In genomic region chr6:123518441-123519190, GRCh38 we compare ENCODE assay signal across 25 cellular contexts.
DNase-seq lines count a peak whose midpoint lies in the region; ATAC-seq and TF ChIP-seq lines count a peak whose summit lies in the region.
"Had no signal": no experiment of that assay in that cellular context is flagged by ENCODE, and none has a peak within 500 bp of the region (broad histone marks: within the 10 kb centered on the region; RNA-seq: fewer than 3 reads in every experiment).

No MANE protein-coding gene starts in this region.

- TF ChIP-seq POLR2A in testis (IDR thresholded peaks at IDR 0.05), result no peak

- H3K9ac ChIP-seq in neural progenitor cell, result no peak overlapping the region
- H3K9ac ChIP-seq: SK-N-SH had no signal

- H3K27ac Mint-ChIP-seq in neural progenitor cell (no peak overlapping the region), CD14-positive monocyte (peak overlapping the region in 1 of 7 donors; percentile 6)
- H3K27ac Mint-ChIP-seq: activated CD8-positive, alpha-beta T cell treated with anti-CD3 and anti-CD28 coated beads, Interleukin-2, amount 10 ng/mL, durations not matched to agents 7 days and 5 days; B cell; T-helper 2 cell treated with Interferon-gamma antibody and Interleukin-4, amounts not matched to agents 5 μg/mL and 100 μg/mL, for 36 hours had no signal

- no peaks in the 10 kb centered on the region for H3K27me3 Mint-ChIP-seq in neural progenitor cell (ENCODE audit: insufficient read depth, low read depth)
- no peaks in the 10 kb centered on the region for H3K27me3 Mint-ChIP-seq in CD14-positive monocyte (ENCODE audit: low read depth in 3 of 3)
- H3K27me3 Mint-ChIP-seq: B cell, brain had no signal

- intact Hi-C loops in Right ventricle myocardium superior (cut with DNase I), result no loop called here
- intact Hi-C loops in testis (cut with DNase I; ENCODE audit: low total_unique reads), result no loop called here
- intact Hi-C loops in CD14-positive monocyte (cut with micrococcal nuclease), result no loop called here

- H3K9me3 ChIP-seq in neural progenitor cell (ENCODE audit: low read depth) (no peaks in the 10 kb centered on the region), testis (no peaks in the 10 kb centered on the region)
- H3K9me3 ChIP-seq: Peyer's patch, SK-N-SH had no signal

- 61 to 62% methylated on average over 5 of the region's 5 CpGs for WGBS in testis, 2 donors

- no peaks in the 10 kb centered on the region for H3K36me3 Mint-ChIP-seq in neural progenitor cell
- no peaks in the 10 kb centered on the region for H3K36me3 Mint-ChIP-seq in CD14-positive monocyte
- H3K36me3 Mint-ChIP-seq: brain had no signal

- no peaks in the 10 kb centered on the region for H3K36me3 ChIP-seq in neural progenitor cell
- no peaks in the 10 kb centered on the region for H3K36me3 ChIP-seq in testis (ENCODE audit: low read depth, missing control alignments)
- H3K36me3 ChIP-seq: Peyer's patch had no signal

- H3K4me1 Mint-ChIP-seq in neural progenitor cell, result no peaks in the 10 kb centered on the region
- no peaks in the 10 kb centered on the region for H3K4me1 Mint-ChIP-seq in CD14-positive monocyte
- H3K4me1 Mint-ChIP-seq: B cell had no signal

- H3K4me3 ChIP-seq in neural progenitor cell (no peak overlapping the region), testis (no peak overlapping the region)
- H3K4me3 ChIP-seq: Peyer's patch had no signal

- H3K27ac ChIP-seq in neural progenitor cell, result no peak overlapping the region
- H3K27ac ChIP-seq in testis, result peak overlapping the region; percentile 18 to 44
- H3K27ac ChIP-seq: 22Rv1, Peyer's patch had no signal

- no peaks in the 10 kb centered on the region for H4K20me1 ChIP-seq in neural progenitor cell (ENCODE audit: low read depth)

- H3K9me3 Mint-ChIP-seq in neural progenitor cell, result no peaks in the 10 kb centered on the region
- H3K9me3 Mint-ChIP-seq in CD14-positive monocyte, result peaks cover 0 to 4% (median 0%) of the 10 kb centered on the region in 7 donors

- H3K4me3 Mint-ChIP-seq in neural progenitor cell (no peak overlapping the region), CD14-positive monocyte (no peak overlapping the region)
- H3K4me3 Mint-ChIP-seq: activated CD8-positive, alpha-beta T cell treated with anti-CD3 and anti-CD28 coated beads, Interleukin-2, amount 10 ng/mL, durations not matched to agents 7 days and 5 days; B cell; T-helper 2 cell treated with Interferon-gamma antibody and Interleukin-4, amounts not matched to agents 5 μg/mL and 100 μg/mL, for 36 hours had no signal

- H3K27me3 ChIP-seq in neural progenitor cell (no peaks in the 10 kb centered on the region), testis (no peaks in the 10 kb centered on the region)
- H3K27me3 ChIP-seq: Peyer's patch had no signal

- H3K4me2 ChIP-seq in neural progenitor cell, result peak overlapping the region; percentile 11
- H3K4me2 ChIP-seq: SK-N-SH had no signal

- no peaks in the 10 kb centered on the region for H3K79me2 ChIP-seq in neural progenitor cell (ENCODE audit: low read depth)

- H3F3A ChIP-seq in neural progenitor cell (ENCODE audit: low read depth), result no peaks in the 10 kb centered on the region

- peaks cover 10% of the 10 kb centered on the region for H3K4me1 ChIP-seq in neural progenitor cell
- H3K4me1 ChIP-seq in testis, result peaks cover 8% of the 10 kb centered on the region
- H3K4me1 ChIP-seq: Peyer's patch had no signal

- TF ChIP-seq CTCF in neural progenitor cell (IDR thresholded peaks at IDR 0.05) (no peak), testis (IDR thresholded peaks at IDR 0.05) (no peak), CD14-positive monocyte (IDR thresholded peaks at IDR 0.05) (no peak)

- ATAC-seq in Right ventricle myocardium superior (ENCODE audit: poor library complexity), result peak; percentile 16
- no peak for ATAC-seq in GM19395 (IDR thresholded peaks at IDR 0.05; ENCODE audit: unreplicated experiment)
- ATAC-seq: activated CD8-positive, alpha-beta T cell treated with anti-CD3 and anti-CD28 coated beads, Interleukin-2, amount 10 ng/mL, durations not matched to agents 7 days and 5 days; stimulated activated naive CD8-positive, alpha-beta T cell treated with anti-CD3 and anti-CD28 coated beads, Interleukin-15, Interleukin-2, amounts not matched to agents 100 U/mL and 50 U/mL, for 24 hours had no signal

- DNase-seq in DMS 273 (lab: John Stamatoyannopoulos, UW; ENCODE audit: unreplicated experiment), result peak; percentile 9
- DNase-seq in DMS 273 treated with DMSO at 0.1 percent for 48 hours (lab: John Stamatoyannopoulos, UW), result no peak
- peak; percentile 41 for DNase-seq in Right ventricle myocardium superior
- peak; percentile 13 for DNase-seq in neural progenitor cell (ENCODE audit: low spot score)
- no peak for DNase-seq in testis
- DNase-seq in CD14-positive monocyte (ENCODE audit: low spot score), result no peak
- no peak for DNase-seq in NCI-H2227 treated with DMSO at 0.1 percent for 48 hours (lab: John Stamatoyannopoulos, UW)
- DNase-seq: activated CD8-positive, alpha-beta T cell treated with anti-CD3 and anti-CD28 coated beads, Interleukin-2, amount 10 ng/mL, durations not matched to agents 7 days and 5 days; activated naive CD4-positive, alpha-beta T cell treated with anti-CD3 and anti-CD28 coated beads, Interleukin-2, amount 50 U/mL, for 16 hours; activated T-cell treated with anti-CD3 and anti-CD28 coated beads, Interleukin-2, amount 50 U/mL, for 48 hours; Calu3; dermis blood vessel endothelial cell; foreskin fibroblast; Kasumi-1; kidney glomerular epithelial cell; NCI-H1092; NCI-H526 treated with DMSO at 0.1 percent for 48 hours; Peyer's patch; SK-N-SH; stimulated activated naive CD8-positive, alpha-beta T cell treated with anti-CD3 and anti-CD28 coated beads, Interleukin-15, Interleukin-2, amounts not matched to agents 100 U/mL and 50 U/mL, for 24 hours had no signal

- H2AFZ ChIP-seq in neural progenitor cell (replicated peaks), result peak overlapping the region; percentile 30

Comparison
In these comparisons a context has a peak if more than half of its experiments do, and no peak if none do; other contexts are left out.
1. DNase-seq: peak in DMS 273 (single experiment), Right ventricle myocardium superior (single experiment) and neural progenitor cell (single experiment); none in DMS 273 treated with DMSO at 0.1 percent for 48 hours (single experiment), testis (single experiment), CD14-positive monocyte (single experiment) and NCI-H2227 treated with DMSO at 0.1 percent for 48 hours (single experiment).